In the genomic region with DNA sequence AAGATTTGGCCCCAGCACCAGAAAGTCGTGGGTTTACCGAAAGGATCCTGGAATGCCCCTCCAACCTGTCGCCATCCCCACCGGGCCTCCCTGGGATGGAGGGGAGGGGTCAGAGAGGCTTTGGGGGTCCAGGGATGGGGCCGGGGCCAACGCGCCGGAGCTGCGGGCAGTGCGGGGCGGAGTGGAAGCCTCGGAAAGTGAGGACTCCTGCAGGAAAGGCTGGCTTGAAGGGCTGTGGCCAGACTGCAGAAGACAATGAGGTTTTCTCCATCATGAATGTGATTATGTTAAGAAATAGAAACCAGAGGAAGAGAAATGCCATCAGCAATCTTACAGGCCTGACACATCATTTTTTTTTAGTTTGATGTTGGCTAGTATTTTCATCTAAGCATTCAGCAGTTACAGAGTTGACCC, we compare ENCODE assay signal across 8 cellular contexts. TPM values are rescaled to one million over a fixed set of nuclear protein-coding genes. Genes with fewer than 3 reads are reported as not detected.
DNase-seq lines count a peak whose midpoint lies in the region; ATAC-seq and TF ChIP-seq lines count a peak whose summit lies in the region.

No MANE protein-coding gene starts in this region.

- peak; percentile 13 for ATAC-seq in GM19467 (IDR thresholded peaks at IDR 0.05; ENCODE audit: unreplicated experiment)
- ATAC-seq in right lobe of liver, result peak; percentile 38 to 51 (median 49)

- H3K4me3 Mint-ChIP-seq in T-helper 2 cell treated with Interferon-gamma antibody and Interleukin-4, amounts not matched to agents 5 μg/mL and 100 μg/mL, for 36 hours, result peak overlapping the region; percentile 88

- no peaks in the 10 kb centered on the region for H3K9me3 Mint-ChIP-seq in T-helper 2 cell treated with Interferon-gamma antibody and Interleukin-4, amounts not matched to agents 5 μg/mL and 100 μg/mL, for 36 hours

- intact Hi-C loops in dorsolateral prefrontal cortex (cut with DNase I), result loop anchor here (1.0 to 10.0 kb wide), 3 partner anchors 62 to 194 kb away; a partner anchor contains a TSS
- intact Hi-C loops in right lobe of liver (cut with DNase I), result no loop called here

- H3K36me3 ChIP-seq in right lobe of liver, result no peaks in the 10 kb centered on the region

- TF ChIP-seq CTCF in HL-60 (IDR thresholded peaks at IDR 0.05; ENCODE audit: insufficient read depth, low read length) (no peak), dorsolateral prefrontal cortex (IDR thresholded peaks at IDR 0.05 in 54 of 56, conservative IDR thresholded peaks at IDR 0.05 in 2 of 56; ENCODE audit: low read depth in 1 of 56, partially characterized antibody in 56 of 56) (no peak), right lobe of liver (IDR thresholded peaks at IDR 0.05) (no peak)

- H3K27me3 Mint-ChIP-seq in T-helper 2 cell treated with Interferon-gamma antibody and Interleukin-4, amounts not matched to agents 5 μg/mL and 100 μg/mL, for 36 hours (ENCODE audit: low read depth), result no peaks in the 10 kb centered on the region

- peaks cover 28% of the 10 kb centered on the region for H3K4me1 Mint-ChIP-seq in T-helper 2 cell treated with Interferon-gamma antibody and Interleukin-4, amounts not matched to agents 5 μg/mL and 100 μg/mL, for 36 hours (ENCODE audit: low read depth)

- DNase-seq in DMS53 treated with DMSO at 0.1 percent for 48 hours (lab: John Stamatoyannopoulos, UW; ENCODE audit: unreplicated experiment) (peak; percentile 20), HL-60 (ENCODE audit: low read depth in 1 of 2, low spot score in 1 of 2) (peak in 1 of 2 experiments; percentile 29), dorsolateral prefrontal cortex (peak in 5 of 10 donors; percentile 26 to 62 (median 39)), right lobe of liver (peak in 2 of 3 donors; percentile 35 to 52), GDM1 (lab: John Stamatoyannopoulos, UW) (no peak)
- DNase-seq in T-helper 2 cell treated with Interferon-gamma antibody and Interleukin-4, amounts not matched to agents 5 μg/mL and 100 μg/mL, for 36 hours (ENCODE audit: low spot score), result peak; percentile 23
- peak; percentile 2 to 15 for DNase-seq in stimulated activated CD8-positive, alpha-beta memory T cell treated with anti-CD3 and anti-CD28 coated beads, Interleukin-15, amount 100 ng/mL, for 48 hours (ENCODE audit: low read depth in 2 of 2)

- no peak for TF ChIP-seq POLR2A in right lobe of liver (IDR thresholded peaks at IDR 0.05)

- no peaks in the 10 kb centered on the region for H3K9me3 ChIP-seq in right lobe of liver

- WGBS in right lobe of liver (ENCODE audit: insufficient coverage, low coverage, low lambda C conversion rate, missing lambda C conversion rate), result 0% methylated on average over 12 of the region's 12 CpGs

- H3K27me3 ChIP-seq in HL-60 (ENCODE audit: insufficient read depth, poor library complexity, severe bottlenecking) (no peaks in the 10 kb centered on the region), dorsolateral prefrontal cortex (no peaks in the 10 kb centered on the region), right lobe of liver (no peaks in the 10 kb centered on the region)

- H3K36me3 Mint-ChIP-seq in T-helper 2 cell treated with Interferon-gamma antibody and Interleukin-4, amounts not matched to agents 5 μg/mL and 100 μg/mL, for 36 hours (ENCODE audit: low read depth), result peaks cover 17% of the 10 kb centered on the region

- H3K4me3 ChIP-seq in HL-60 (replicated peaks; ENCODE audit: insufficient read depth, low read length) (peak overlapping the region; percentile 95), dorsolateral prefrontal cortex (peak overlapping the region; percentile 47 to 99 (median 93)), right lobe of liver (peak overlapping the region; percentile 83 to 98 (median 96))

- peak overlapping the region; percentile 84 for H3K27ac ChIP-seq in HL-60 (replicated peaks)
- H3K27ac ChIP-seq in dorsolateral prefrontal cortex, result peak overlapping the region; percentile 74 to 98 (median 94)
- peak overlapping the region; percentile 78 to 96 (median 86) for H3K27ac ChIP-seq in right lobe of liver

- peaks cover 0 to 13% (median 0%) of the 10 kb centered on the region in 4 donors for H3K4me1 ChIP-seq in right lobe of liver

- peak overlapping the region; percentile 75 for H3K27ac Mint-ChIP-seq in T-helper 2 cell treated with Interferon-gamma antibody and Interleukin-4, amounts not matched to agents 5 μg/mL and 100 μg/mL, for 36 hours

RNA-seq across cellular contexts. Expression of a gene that starts 0.7 kb away (rescaled TPM):
- total RNA-seq in dorsolateral prefrontal cortex (10 to 100 TPM; 39.9 to 82.1 (median 59.9) TPM), right lobe of liver (10 to 100 TPM in 1 of 6 experiments, 1 to 10 TPM in 5; 3.8 to 12.1 (median 7.3) TPM)

Comparison
In these comparisons a context has a peak if more than half of its experiments do, and no peak if none do; other contexts are left out.
1. intact Hi-C loops: an anchor here in dorsolateral prefrontal cortex (1.0 to 10.0 kb wide); none called in right lobe of liver.